ENCODE assay signal across 1 cellular context in the genomic region with DNA sequence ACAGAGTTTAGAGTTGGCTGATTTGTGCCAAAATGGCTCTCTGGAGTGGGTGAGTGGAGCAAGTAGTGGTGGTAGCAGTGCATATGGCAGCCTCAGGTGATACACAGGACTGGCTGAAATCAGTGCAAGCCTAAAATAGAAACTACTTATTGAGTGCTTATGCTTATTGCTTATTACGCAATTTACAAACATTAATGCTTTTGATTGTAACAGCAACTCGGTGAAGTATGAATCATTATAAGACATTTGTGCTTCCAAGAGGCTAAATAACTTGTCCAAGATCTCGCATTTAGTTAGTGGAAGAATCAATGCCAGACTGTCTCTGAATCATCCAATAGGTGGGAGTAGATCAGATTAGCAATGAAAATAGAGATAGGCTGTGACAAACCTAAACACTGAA.
A peak's percentile ranks its signal among the peaks of the same experiment; 100 is the strongest.
TF ChIP-seq lines count a peak whose summit lies in the region.

No MANE protein-coding gene starts in this region.

TF ChIP-seq in Ishikawa, 13 proteins besides CTCF, POLR2A, EP300 and RAD21:
- TF ChIP-seq NFIC (IDR thresholded peaks at IDR 0.05) (no peak), CEBPB (IDR thresholded peaks at IDR 0.05) (peak; percentile 54; the same call in 1 of the 2 replicates), CREB1 (IDR thresholded peaks at IDR 0.05; ENCODE audit: low read depth) (no peak)
